1 cellular context compared by ENCODE assay signal in genomic region chr2:176126929-176127768, GRCh38.
TF ChIP-seq lines count a peak whose summit lies in the region.

No MANE protein-coding gene starts in this region.

TF ChIP-seq in HepG2, 621 proteins besides CTCF, POLR2A, EP300 and RAD21:
- TF ChIP-seq KDM5A (IDR thresholded peaks at IDR 0.05; ENCODE audit: borderline replicate concordance, low read length) (no peak), STAG1 (CRISPR knock-in tag; IDR thresholded peaks at IDR 0.05) (peak; percentile 97), ARID3A (IDR thresholded peaks at IDR 0.05; ENCODE audit: low read depth, low read length) (peak; percentile 81), ZFP36 (IDR thresholded peaks at IDR 0.05; ENCODE audit: borderline replicate concordance, low read depth, low read length, partially characterized antibody) (peak; percentile 56), PPARG (CRISPR knock-in tag; conservative IDR thresholded peaks at IDR 0.05) (0 out of 2 replicates have a peak, but pooled peaks have one; percentile 21), SMC3 (IDR thresholded peaks at IDR 0.05; ENCODE audit: low read length) (peak; percentile 86), ZGPAT (CRISPR knock-in tag; IDR thresholded peaks at IDR 0.05) (0 out of 2 replicates have a peak, but pooled peaks have one; percentile 24), ZNF510 (CRISPR knock-in tag; IDR thresholded peaks at IDR 0.05; ENCODE audit: low read depth) (no peak)
TF ChIP-seq in HepG2: peak in this region for 6.
